Comparison of ENCODE assay signal across 1 cellular context in genomic region chr11:77776455-77776854, GRCh38.
TF ChIP-seq lines count a peak whose summit lies in the region.

No MANE protein-coding gene starts in this region.

TF ChIP-seq in WTC11, 78 proteins besides CTCF, POLR2A, EP300 and RAD21 (continued from another document):
- TF ChIP-seq PRDM15 (CRISPR knock-in tag; IDR thresholded peaks at IDR 0.05), result no peak
- TF ChIP-seq, protein P1, sequence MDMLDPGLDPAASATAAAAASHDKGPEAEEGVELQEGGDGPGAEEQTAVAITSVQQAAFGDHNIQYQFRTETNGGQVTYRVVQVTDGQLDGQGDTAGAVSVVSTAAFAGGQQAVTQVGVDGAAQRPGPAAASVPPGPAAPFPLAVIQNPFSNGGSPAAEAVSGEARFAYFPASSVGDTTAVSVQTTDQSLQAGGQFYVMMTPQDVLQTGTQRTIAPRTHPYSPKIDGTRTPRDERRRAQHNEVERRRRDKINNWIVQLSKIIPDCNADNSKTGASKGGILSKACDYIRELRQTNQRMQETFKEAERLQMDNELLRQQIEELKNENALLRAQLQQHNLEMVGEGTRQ (CRISPR knock-in tag; IDR thresholded peaks at IDR 0.05), result no peak
- no peak for TF ChIP-seq SP1 (CRISPR knock-in tag; conservative IDR thresholded peaks at IDR 0.05)
- TF ChIP-seq, protein P2, sequence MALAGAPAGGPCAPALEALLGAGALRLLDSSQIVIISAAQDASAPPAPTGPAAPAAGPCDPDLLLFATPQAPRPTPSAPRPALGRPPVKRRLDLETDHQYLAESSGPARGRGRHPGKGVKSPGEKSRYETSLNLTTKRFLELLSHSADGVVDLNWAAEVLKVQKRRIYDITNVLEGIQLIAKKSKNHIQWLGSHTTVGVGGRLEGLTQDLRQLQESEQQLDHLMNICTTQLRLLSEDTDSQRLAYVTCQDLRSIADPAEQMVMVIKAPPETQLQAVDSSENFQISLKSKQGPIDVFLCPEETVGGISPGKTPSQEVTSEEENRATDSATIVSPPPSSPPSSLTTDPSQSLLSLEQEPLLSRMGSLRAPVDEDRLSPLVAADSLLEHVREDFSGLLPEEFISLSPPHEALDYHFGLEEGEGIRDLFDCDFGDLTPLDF (CRISPR knock-in tag; IDR thresholded peaks at IDR 0.05), result no peak
- TF ChIP-seq ZNF423 (CRISPR knock-in tag; IDR thresholded peaks at IDR 0.05), result no peak
- TF ChIP-seq NR3C1 (CRISPR knock-in tag; conservative IDR thresholded peaks at IDR 0.05; ENCODE audit: low read depth), result no peak
- TF ChIP-seq ELF4 (CRISPR knock-in tag; IDR thresholded peaks at IDR 0.05; ENCODE audit: low read depth), result no peak
- TF ChIP-seq, protein P3, sequence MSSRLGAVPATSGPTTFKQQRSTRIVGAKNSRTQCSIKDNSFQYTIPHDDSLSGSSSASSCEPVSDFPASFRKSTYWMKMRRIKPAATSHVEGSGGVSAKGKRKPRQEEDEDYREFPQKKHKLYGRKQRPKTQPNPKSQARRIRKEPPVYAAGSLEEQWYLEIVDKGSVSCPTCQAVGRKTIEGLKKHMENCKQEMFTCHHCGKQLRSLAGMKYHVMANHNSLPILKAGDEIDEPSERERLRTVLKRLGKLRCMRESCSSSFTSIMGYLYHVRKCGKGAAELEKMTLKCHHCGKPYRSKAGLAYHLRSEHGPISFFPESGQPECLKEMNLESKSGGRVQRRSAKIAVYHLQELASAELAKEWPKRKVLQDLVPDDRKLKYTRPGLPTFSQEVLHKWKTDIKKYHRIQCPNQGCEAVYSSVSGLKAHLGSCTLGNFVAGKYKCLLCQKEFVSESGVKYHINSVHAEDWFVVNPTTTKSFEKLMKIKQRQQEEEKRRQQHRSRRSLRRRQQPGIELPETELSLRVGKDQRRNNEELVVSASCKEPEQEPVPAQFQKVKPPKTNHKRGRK (CRISPR knock-in tag; IDR thresholded peaks at IDR 0.05; ENCODE audit: borderline replicate concordance), result no peak
- no peak for TF ChIP-seq GTF2I (CRISPR knock-in tag; conservative IDR thresholded peaks at IDR 0.05)
TF ChIP-seq in WTC11: peak in this region for 0.
